ENCODE assay signal across 28 cellular contexts in genomic region chr11:134569195-134569594, GRCh38.
DNase-seq lines count a peak whose midpoint lies in the region; ATAC-seq, FAIRE-seq and TF ChIP-seq lines count a peak whose summit lies in the region.
"Had no signal": no experiment of that assay in that cellular context is flagged by ENCODE, and none has a peak within 500 bp of the region (broad histone marks: within the 10 kb centered on the region; RNA-seq: fewer than 3 reads in every experiment).

No MANE protein-coding gene starts in this region.

- H3K27ac Mint-ChIP-seq in endodermal cell (no peak overlapping the region), type B pancreatic cell (no peak overlapping the region)
- H3K27ac Mint-ChIP-seq: CD14-positive monocyte; CD4-positive, alpha-beta T cell; HFFc6 had no signal

- H3K4me3 ChIP-seq in endodermal cell (ENCODE audit: low read length) = no peak overlapping the region
- H3K4me3 ChIP-seq: A549; BLaER1 treated with 17β-estradiol and CSF1 and Interleukin-3, amounts not matched to agents 10 nM and 100 nM; GM12878; HAP-1 had no signal

- no peak overlapping the region for H3K9ac ChIP-seq in endodermal cell (ENCODE audit: extremely low read depth, low read length, poor library complexity, severe bottlenecking)
- H3K9ac ChIP-seq: BLaER1 treated with 17β-estradiol and CSF1 and Interleukin-3, amounts not matched to agents 10 nM and 100 nM had no signal

- H3K4me3 Mint-ChIP-seq in endodermal cell (no peak overlapping the region), type B pancreatic cell (no peak overlapping the region)
- H3K4me3 Mint-ChIP-seq: CD14-positive monocyte; CD4-positive, alpha-beta T cell; CD8-positive, alpha-beta memory T cell; HFFc6 had no signal

- ATAC-seq in left lobe of liver = no peak
- ATAC-seq: A549, GM12878 had no signal

- H3K27me3 Mint-ChIP-seq in endodermal cell (ENCODE audit: insufficient read depth) (peaks cover 14% of the 10 kb centered on the region), type B pancreatic cell (no peaks in the 10 kb centered on the region)

- no peaks in the 10 kb centered on the region for H3K36me3 ChIP-seq in endodermal cell (ENCODE audit: control insufficient read depth, insufficient read depth, low read length)
- H3K36me3 ChIP-seq: BE2C; BLaER1 treated with 17β-estradiol and CSF1 and Interleukin-3, amounts not matched to agents 10 nM and 100 nM; HAP-1 had no signal

- H3K36me3 Mint-ChIP-seq in endodermal cell (ENCODE audit: low read depth) (no peaks in the 10 kb centered on the region), type B pancreatic cell (no peaks in the 10 kb centered on the region)
- H3K36me3 Mint-ChIP-seq: CD14-positive monocyte; CD8-positive, alpha-beta memory T cell had no signal

- no peaks in the 10 kb centered on the region for H3K9me3 ChIP-seq in endodermal cell (ENCODE audit: control insufficient read depth, low read length)
- H3K9me3 ChIP-seq: A549; BE2C; BLaER1 treated with 17β-estradiol and CSF1 and Interleukin-3, amounts not matched to agents 10 nM and 100 nM; HAP-1 had no signal

- WGBS in endodermal cell (ENCODE audit: insufficient coverage in 1 of 2, insufficient read length in 1 of 2), 2 experiments = 89 to 100% methylated on average over 1 to 6 of the region's 6 CpGs

- no peaks in the 10 kb centered on the region for H3K4me1 ChIP-seq in endodermal cell (ENCODE audit: control insufficient read depth, insufficient read depth, low read length)
- H3K4me1 ChIP-seq: A549; BE2C; BLaER1 treated with 17β-estradiol and CSF1 and Interleukin-3, amounts not matched to agents 10 nM and 100 nM; HAP-1 had no signal

- H3K4me1 Mint-ChIP-seq in endodermal cell (no peaks in the 10 kb centered on the region), type B pancreatic cell (ENCODE audit: unreplicated experiment) (no peaks in the 10 kb centered on the region)
- H3K4me1 Mint-ChIP-seq: CD14-positive monocyte; CD8-positive, alpha-beta memory T cell had no signal

- peaks cover 22% of the 10 kb centered on the region for H3K27me3 ChIP-seq in endodermal cell (ENCODE audit: control insufficient read depth, insufficient read depth, low read length, poor library complexity, severe bottlenecking)
- H3K27me3 ChIP-seq: BLaER1 treated with 17β-estradiol and CSF1 and Interleukin-3, amounts not matched to agents 10 nM and 100 nM had no signal

- H3K9me3 Mint-ChIP-seq in endodermal cell (no peaks in the 10 kb centered on the region), type B pancreatic cell (no peaks in the 10 kb centered on the region)
- H3K9me3 Mint-ChIP-seq: CD14-positive monocyte; CD4-positive, alpha-beta T cell; CD8-positive, alpha-beta memory T cell had no signal

- peak; percentile 2 for DNase-seq in activated CD8-positive, alpha-beta memory T cell treated with anti-CD3 and anti-CD28 coated beads, Interleukin-2, amount 50 U/mL, for 48 hours
- no peak for DNase-seq in activated CD8-positive, alpha-beta memory T cell treated with anti-CD3 and anti-CD28 coated beads for 24 hours
- DNase-seq in endodermal cell (peak; percentile 18), left lobe of liver (ENCODE audit: low spot score) (peak; percentile 8), type B pancreatic cell (ENCODE audit: extremely low spot score, unreplicated experiment) (peak; percentile 43), NCI-H1694 treated with DMSO at 0.1 percent for 48 hours (lab: John Stamatoyannopoulos, UW) (no peak), GM12891 (ENCODE audit: insufficient read length, low spot score) (no peak)
- DNase-seq in activated effector memory CD4-positive, alpha-beta T cell treated with anti-CD3 and anti-CD28 coated beads, Interleukin-2, amount 50 U/mL, for 16 hours = no peak
- DNase-seq: 8988T; ACHN; AML-193; BE2C; CD4-positive, alpha-beta T cell; CD8-positive, alpha-beta memory T cell; DMS 273 treated with DMSO at 0.1 percent for 48 hours; DMS79; EL; GDM1; GOT3; HFFc6 had no signal

- TF ChIP-seq POLR2A in GM12891 (IDR thresholded peaks at IDR 0.05; ENCODE audit: low read depth, low read length) = no peak

- TF ChIP-seq CTCF in endodermal cell (conservative IDR thresholded peaks at IDR 0.05) (no peak), type B pancreatic cell (conservative IDR thresholded peaks at IDR 0.05) (no peak)

- FAIRE-seq in GM12891 (lab: Jason Lieb, UNC) = no peak
- FAIRE-seq: A549, D721Med, GM12878, GM18507, H54 had no signal

- H3K27ac ChIP-seq in endodermal cell (ENCODE audit: low read depth, low read length) = no peak overlapping the region
- H3K27ac ChIP-seq: A549; BLaER1 treated with 17β-estradiol and CSF1 and Interleukin-3, amounts not matched to agents 10 nM and 100 nM had no signal

TF ChIP-seq in GM12891, 5 proteins besides CTCF, POLR2A, EP300 and RAD21:
- TF ChIP-seq PAX5 (IDR thresholded peaks at IDR 0.05; ENCODE audit: insufficient read depth, low read length, severe bottlenecking) (no peak), TAF1 (IDR thresholded peaks at IDR 0.05; ENCODE audit: low read depth, low read length) (no peak), POU2F2 (IDR thresholded peaks at IDR 0.05; ENCODE audit: low read depth, low read length) (no peak), POLR2AphosphoS5 (IDR thresholded peaks at IDR 0.05; ENCODE audit: low read depth, low read length) (no peak), SPI1 (IDR thresholded peaks at IDR 0.05; ENCODE audit: low read depth, low read length) (no peak)

Comparison
In these comparisons a context has a peak if more than half of its experiments do, and no peak if none do; other contexts are left out.
1. DNase-seq: peak in activated CD8-positive, alpha-beta memory T cell treated with anti-CD3 and anti-CD28 coated beads, Interleukin-2, amount 50 U/mL, for 48 hours (single experiment), endodermal cell (single experiment), left lobe of liver (single experiment) and type B pancreatic cell (single experiment); none in activated CD8-positive, alpha-beta memory T cell treated with anti-CD3 and anti-CD28 coated beads for 24 hours (single experiment), activated effector memory CD4-positive, alpha-beta T cell treated with anti-CD3 and anti-CD28 coated beads, Interleukin-2, amount 50 U/mL, for 16 hours (single experiment), NCI-H1694 treated with DMSO at 0.1 percent for 48 hours (single experiment) and GM12891 (single experiment).